Comparison of ENCODE assay signal across 21 cellular contexts in the genomic region with DNA sequence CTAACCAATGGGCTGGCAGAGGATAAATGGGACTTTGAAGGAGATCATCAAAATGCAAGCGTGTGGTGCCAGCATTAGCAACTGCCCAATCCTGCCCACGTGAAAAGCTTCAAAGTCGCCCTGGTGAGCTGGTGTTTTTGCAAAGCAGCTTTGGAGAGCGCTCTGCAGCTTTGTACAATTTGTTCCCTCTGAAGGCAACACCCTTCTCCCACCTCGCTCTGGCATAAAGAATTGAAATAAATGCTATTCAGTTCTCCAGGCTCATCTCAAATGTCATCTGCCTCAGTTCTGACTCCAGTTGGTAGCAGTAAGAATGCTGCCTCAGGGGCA. TPM values are rescaled to one million over a fixed set of nuclear protein-coding genes. Genes with fewer than 3 reads are reported as not detected.
"Had no signal": no experiment of that assay in that cellular context is flagged by ENCODE, and none has a peak within 500 bp of the region (broad histone marks: within the 10 kb centered on the region; RNA-seq: fewer than 3 reads in every experiment).

No MANE protein-coding gene starts in this region.

- H3K9me3 Mint-ChIP-seq: activated naive CD4-positive, alpha-beta T cell treated with anti-CD3 and anti-CD28 coated beads, Interleukin-2, amount 50 U/mL, for 72 hours; endodermal cell; natural killer cell had no signal

- H3K4me3 Mint-ChIP-seq: endodermal cell had no signal

- H3K27ac ChIP-seq: brain microvascular endothelial cell, gastroesophageal sphincter, hepatocyte, SJCRH30, stomach, thyroid gland, vagina had no signal

- H3K36me3 Mint-ChIP-seq: natural killer cell had no signal

- H3K27me3 ChIP-seq: brain microvascular endothelial cell, gastroesophageal sphincter, hepatocyte, stomach, thyroid gland, vagina had no signal

- DNase-seq: activated CD4-positive, alpha-beta T cell treated with anti-CD3 and anti-CD28 coated beads, Interleukin-2, amount 50 U/mL, for 4 hours; activated CD4-positive, CD25-positive, alpha-beta regulatory T cell; brain microvascular endothelial cell; cerebellar nuclear complex; erythroblast; mesenchymal stem cell; stimulated activated CD4-positive, alpha-beta T cell treated with anti-CD3 and anti-CD28 coated beads, Interleukin-1b, Interleukin-23, amount 100 ng/mL, for 48 hours; stomach; SW 1271; thyroid gland had no signal

RNA-seq across cellular contexts. Expression of gene OTOS, which starts 7.8 kb away (rescaled TPM):
- total RNA-seq: activated naive CD4-positive, alpha-beta T cell treated with anti-CD3 and anti-CD28 coated beads, Interleukin-2, amount 50 U/mL, for 72 hours; dermis microvascular lymphatic vessel endothelial cell; endodermal cell; gastroesophageal sphincter; left ventricle myocardium superior; natural killer cell; pulmonary artery endothelial cell; SJCRH30; stomach; T-helper 2 cell treated with Interferon-gamma antibody and Interleukin-4, amounts not matched to agents 100 ng/mL and 5 ng/mL, for 36 hours; vagina had no signal
